In the genomic region with DNA sequence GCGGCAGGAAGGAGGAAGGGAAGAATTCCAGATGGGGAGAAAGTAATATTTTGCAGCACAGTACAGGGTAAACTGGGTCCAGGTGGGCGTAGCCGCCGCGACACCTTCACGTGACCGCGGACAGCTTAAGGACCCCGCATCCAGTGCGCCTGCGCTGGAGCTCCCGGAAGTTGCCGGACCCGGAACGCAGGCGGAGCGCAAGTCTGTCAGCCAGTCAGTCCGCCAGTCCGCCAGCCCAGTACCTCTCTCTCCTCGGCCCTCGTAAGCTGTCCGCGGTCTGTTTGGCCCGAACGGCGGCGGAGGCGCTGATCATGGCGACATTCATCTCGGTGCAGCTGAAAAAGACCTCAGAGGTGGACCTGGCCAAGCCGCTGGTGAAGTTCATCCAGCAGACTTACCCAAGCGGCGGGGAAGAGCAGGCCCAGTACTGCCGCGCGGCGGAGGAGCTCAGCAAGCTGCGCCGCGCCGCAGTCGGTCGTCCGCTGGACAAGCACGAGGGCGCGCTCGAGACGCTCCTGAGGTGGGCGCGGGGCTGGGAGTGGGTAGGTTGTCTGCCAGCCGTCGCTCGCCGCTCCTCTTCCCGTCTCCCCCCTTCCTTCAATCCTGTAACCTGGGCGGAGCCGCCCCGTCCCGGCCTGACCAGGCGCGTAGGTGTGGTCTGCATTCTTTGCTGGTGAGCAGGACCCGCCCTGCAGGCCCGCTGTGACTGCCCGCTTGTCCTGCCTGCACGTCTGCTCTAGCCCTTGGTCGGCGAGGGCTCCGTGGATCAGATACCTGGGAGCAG, we compare ENCODE assay signal across 8 cellular contexts. TPM values are rescaled to one million over a fixed set of nuclear protein-coding genes. Genes with fewer than 3 reads are reported as not detected.
DNase-seq lines count a peak whose midpoint lies in the region; TF ChIP-seq lines count a peak whose summit lies in the region.

A gene with protein sequence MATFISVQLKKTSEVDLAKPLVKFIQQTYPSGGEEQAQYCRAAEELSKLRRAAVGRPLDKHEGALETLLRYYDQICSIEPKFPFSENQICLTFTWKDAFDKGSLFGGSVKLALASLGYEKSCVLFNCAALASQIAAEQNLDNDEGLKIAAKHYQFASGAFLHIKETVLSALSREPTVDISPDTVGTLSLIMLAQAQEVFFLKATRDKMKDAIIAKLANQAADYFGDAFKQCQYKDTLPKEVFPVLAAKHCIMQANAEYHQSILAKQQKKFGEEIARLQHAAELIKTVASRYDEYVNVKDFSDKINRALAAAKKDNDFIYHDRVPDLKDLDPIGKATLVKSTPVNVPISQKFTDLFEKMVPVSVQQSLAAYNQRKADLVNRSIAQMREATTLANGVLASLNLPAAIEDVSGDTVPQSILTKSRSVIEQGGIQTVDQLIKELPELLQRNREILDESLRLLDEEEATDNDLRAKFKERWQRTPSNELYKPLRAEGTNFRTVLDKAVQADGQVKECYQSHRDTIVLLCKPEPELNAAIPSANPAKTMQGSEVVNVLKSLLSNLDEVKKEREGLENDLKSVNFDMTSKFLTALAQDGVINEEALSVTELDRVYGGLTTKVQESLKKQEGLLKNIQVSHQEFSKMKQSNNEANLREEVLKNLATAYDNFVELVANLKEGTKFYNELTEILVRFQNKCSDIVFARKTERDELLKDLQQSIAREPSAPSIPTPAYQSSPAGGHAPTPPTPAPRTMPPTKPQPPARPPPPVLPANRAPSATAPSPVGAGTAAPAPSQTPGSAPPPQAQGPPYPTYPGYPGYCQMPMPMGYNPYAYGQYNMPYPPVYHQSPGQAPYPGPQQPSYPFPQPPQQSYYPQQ (plus strand): TSS at position 213 of the 784 bp plus-strand sequence. CDS start 99 bp downstream, at position 312.

- H3K4me1 ChIP-seq in ES-I3 (ENCODE audit: insufficient read depth, low read length) (peaks cover 4% of the 10 kb centered on the region; the same call in 1 of the 2 replicates), stomach (peaks cover 37 to 60% (median 50%) of the 10 kb centered on the region in 4 donors)

- H3K9me2 ChIP-seq in neural cell (ENCODE audit: insufficient read depth, low read length) = no peaks in the 10 kb centered on the region

- intact Hi-C loops in stomach (cut with DNase I; ENCODE audit: low total_unique reads) = no loop called here

- H4K20me1 ChIP-seq in neural cell (ENCODE audit: insufficient read depth) = no peaks in the 10 kb centered on the region

- peak within 1 kb of the TSS; percentile 75 for H3K27ac ChIP-seq in neural cell (ENCODE audit: low read length)
- H3K27ac ChIP-seq in stomach = peak within 1 kb of the TSS; percentile 95 to 99 (median 98)

- TF ChIP-seq POLR2A in stomach (IDR thresholded peaks at IDR 0.05) = peak in 2 of 4 donors; percentile 73 to 96

- H3K9me3 ChIP-seq in ES-I3 (ENCODE audit: control insufficient read depth, insufficient read depth, low read length) = peaks cover 4% of the 10 kb centered on the region
- H3K9me3 ChIP-seq in neural cell (ENCODE audit: low read length) = no peaks in the 10 kb centered on the region
- no peaks in the 10 kb centered on the region for H3K9me3 ChIP-seq in stomach

- TF ChIP-seq EP300 in neural cell (conservative IDR thresholded peaks at IDR 0.05; ENCODE audit: poor library complexity, severe bottlenecking) = peak; percentile 53
- TF ChIP-seq EP300 in stomach (IDR thresholded peaks at IDR 0.05) = no peak

- H3K27me3 ChIP-seq in neural cell (ENCODE audit: insufficient read depth, low read depth, low read length) = no peaks in the 10 kb centered on the region
- no peaks in the 10 kb centered on the region for H3K27me3 ChIP-seq in stomach

- H3K4me2 ChIP-seq in neural cell (ENCODE audit: low read length) = peak within 1 kb of the TSS; percentile 96

- no peaks in the 10 kb centered on the region for H3F3A ChIP-seq in neural cell (ENCODE audit: insufficient read depth, low read length, poor library complexity, severe bottlenecking)

- H3K36me3 ChIP-seq in ES-I3 (ENCODE audit: insufficient read depth, low read length) (no peaks in the 10 kb centered on the region; the same call in 1 of the 2 replicates), neural cell (ENCODE audit: insufficient read depth, low read length) (no peaks in the 10 kb centered on the region), stomach (peaks cover 0 to 7% (median 2%) of the 10 kb centered on the region in 4 donors)

- DNase-seq in GOT3 (lab: John Stamatoyannopoulos, UW) (peak; percentile 82), SHP77 (lab: John Stamatoyannopoulos, UW) (peak; percentile 72 to 87), fibroblast of the conjunctiva (ENCODE audit: low read depth) (peak; percentile 91), stomach (peak; percentile 93)
- DNase-seq in activated effector memory CD4-positive, alpha-beta T cell treated with anti-CD3 and anti-CD28 coated beads, Interleukin-2, amount 50 U/mL, for 16 hours = peak; percentile 96

- H3K9ac ChIP-seq in ES-I3 (ENCODE audit: low read depth, low read length) = peak within 1 kb of the TSS; percentile 76
- H3K9ac ChIP-seq in neural cell (ENCODE audit: low read length) = peak within 1 kb of the TSS; percentile 84

- 0 to 1% (median 0%) methylated on average over 14 to 69 of the region's 69 CpGs for WGBS in stomach, 5 donors

- peaks cover 34% of the 10 kb centered on the region for H3K79me2 ChIP-seq in neural cell (replicated peaks; ENCODE audit: insufficient read depth, low read length)

- TF ChIP-seq CTCF in LNCAP (IDR thresholded peaks at IDR 0.05) (peak; percentile 22; the same call in 1 of the 2 replicates), neural cell (IDR thresholded peaks at IDR 0.05; ENCODE audit: poor library complexity, severe bottlenecking) (peak; percentile 62), stomach (IDR thresholded peaks at IDR 0.05) (peak in 1 of 7 experiments; percentile 23)

- peak within 1 kb of the TSS; percentile 79 for H3K4me3 ChIP-seq in neural cell (ENCODE audit: low read length)
- H3K4me3 ChIP-seq in stomach = peak within 1 kb of the TSS; percentile 72 to 95 (median 80)

- no peak for TF ChIP-seq RAD21 in neural cell (conservative IDR thresholded peaks at IDR 0.05)

- H2AFZ ChIP-seq in neural cell (ENCODE audit: low read depth, low read length) = peak within 1 kb of the TSS; percentile 92

TF ChIP-seq in neural cell, 6 proteins besides CTCF, POLR2A, EP300 and RAD21:
- TF ChIP-seq EZH2 (IDR thresholded peaks at IDR 0.05; ENCODE audit: borderline replicate concordance, insufficient read depth, low read length, poor library complexity, severe bottlenecking) (no peak), MXI1 (conservative IDR thresholded peaks at IDR 0.05; ENCODE audit: poor library complexity, severe bottlenecking) (peak; percentile 87), POLR2AphosphoS5 (IDR thresholded peaks at IDR 0.05) (peak; percentile 95)
- TF ChIP-seq, protein P1, sequence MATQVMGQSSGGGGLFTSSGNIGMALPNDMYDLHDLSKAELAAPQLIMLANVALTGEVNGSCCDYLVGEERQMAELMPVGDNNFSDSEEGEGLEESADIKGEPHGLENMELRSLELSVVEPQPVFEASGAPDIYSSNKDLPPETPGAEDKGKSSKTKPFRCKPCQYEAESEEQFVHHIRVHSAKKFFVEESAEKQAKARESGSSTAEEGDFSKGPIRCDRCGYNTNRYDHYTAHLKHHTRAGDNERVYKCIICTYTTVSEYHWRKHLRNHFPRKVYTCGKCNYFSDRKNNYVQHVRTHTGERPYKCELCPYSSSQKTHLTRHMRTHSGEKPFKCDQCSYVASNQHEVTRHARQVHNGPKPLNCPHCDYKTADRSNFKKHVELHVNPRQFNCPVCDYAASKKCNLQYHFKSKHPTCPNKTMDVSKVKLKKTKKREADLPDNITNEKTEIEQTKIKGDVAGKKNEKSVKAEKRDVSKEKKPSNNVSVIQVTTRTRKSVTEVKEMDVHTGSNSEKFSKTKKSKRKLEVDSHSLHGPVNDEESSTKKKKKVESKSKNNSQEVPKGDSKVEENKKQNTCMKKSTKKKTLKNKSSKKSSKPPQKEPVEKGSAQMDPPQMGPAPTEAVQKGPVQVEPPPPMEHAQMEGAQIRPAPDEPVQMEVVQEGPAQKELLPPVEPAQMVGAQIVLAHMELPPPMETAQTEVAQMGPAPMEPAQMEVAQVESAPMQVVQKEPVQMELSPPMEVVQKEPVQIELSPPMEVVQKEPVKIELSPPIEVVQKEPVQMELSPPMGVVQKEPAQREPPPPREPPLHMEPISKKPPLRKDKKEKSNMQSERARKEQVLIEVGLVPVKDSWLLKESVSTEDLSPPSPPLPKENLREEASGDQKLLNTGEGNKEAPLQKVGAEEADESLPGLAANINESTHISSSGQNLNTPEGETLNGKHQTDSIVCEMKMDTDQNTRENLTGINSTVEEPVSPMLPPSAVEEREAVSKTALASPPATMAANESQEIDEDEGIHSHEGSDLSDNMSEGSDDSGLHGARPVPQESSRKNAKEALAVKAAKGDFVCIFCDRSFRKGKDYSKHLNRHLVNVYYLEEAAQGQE (IDR thresholded peaks at IDR 0.05; ENCODE audit: borderline replicate concordance) = peak; percentile 68
TF ChIP-seq in neural cell: peak in this region for 3.

RNA-seq across cellular contexts. Expression of the gene that starts here (rescaled TPM):
- polyA plus RNA-seq in neural cell (196 and 238 TPM in 2 replicates), stomach (10 to 100 TPM; 23.5 to 47.2 (median 32.4) TPM)
- 199 and 279 TPM in 2 replicates for polyA minus RNA-seq in neural cell
- total RNA-seq in stomach = 100 to 1,000 TPM in 4 of 5 donors, 10 to 100 TPM in 1; 33.9 to 243 (median 102) TPM

Comparison
In these comparisons a context has a peak if more than half of its experiments do, and no peak if none do; other contexts are left out.
1. Peak in every context shown above with its lines: DNase-seq, H3K4me3 ChIP-seq and H3K27ac ChIP-seq.